ENCODE assay signal across 18 cellular contexts in genomic region chr9:8724284-8725018, GRCh38.
A peak's percentile ranks its signal among the peaks of the same experiment; 100 is the strongest.
DNase-seq lines count a peak whose midpoint lies in the region; ATAC-seq, FAIRE-seq and TF ChIP-seq lines count a peak whose summit lies in the region.
"Had no signal": no experiment of that assay in that cellular context is flagged by ENCODE, and none has a peak within 500 bp of the region (broad histone marks: within the 10 kb centered on the region; RNA-seq: fewer than 3 reads in every experiment).

No MANE protein-coding gene starts in this region.

- TF ChIP-seq CTCF in astrocyte (IDR thresholded peaks at IDR 0.05; ENCODE audit: insufficient read depth, low read depth, low read length) (no peak), mesothelial cell of epicardium (IDR thresholded peaks at IDR 0.05; ENCODE audit: unreplicated experiment) (no peak), thoracic aorta (IDR thresholded peaks at IDR 0.05) (no peak), Caco-2 (IDR thresholded peaks at IDR 0.05; ENCODE audit: insufficient read depth in 1 of 2, low read depth in 1 of 2, low read length in 1 of 2, severe bottlenecking in 1 of 2, unreplicated experiment in 1 of 2) (no peak)

- intact Hi-C loops in Caco-2 (cut with micrococcal nuclease; ENCODE audit: unreplicated experiment) = no loop called here

- H3K4me1 Mint-ChIP-seq in astrocyte (ENCODE audit: low read depth, unreplicated experiment) (peaks cover 27% of the 10 kb centered on the region), mesothelial cell of epicardium (peaks cover 13% of the 10 kb centered on the region), Caco-2 (ENCODE audit: low read depth, unreplicated experiment) (peaks cover 7% of the 10 kb centered on the region)

- ATAC-seq in thoracic aorta (ENCODE audit: insufficient number of reproducible peaks, low FRiP score, low read depth) (peak; percentile 22), GM21447 (IDR thresholded peaks at IDR 0.05; ENCODE audit: unreplicated experiment) (no peak), HG02642 (IDR thresholded peaks at IDR 0.05; ENCODE audit: poor library complexity, unreplicated experiment) (no peak)

- H3K79me2 ChIP-seq in astrocyte (ENCODE audit: insufficient read depth, low read length) = no peaks in the 10 kb centered on the region

- DNase-seq in NCI-H2227 treated with DMSO at 0.1 percent for 48 hours (lab: John Stamatoyannopoulos, UW) (peak; percentile 61), astrocyte (ENCODE audit: low read depth) (no peak), mesothelial cell of epicardium (ENCODE audit: low spot score in 2 of 2, unreplicated experiment in 2 of 2) (no peak), thoracic aorta (ENCODE audit: low spot score) (no peak), HuH-7 (ENCODE audit: low spot score) (no peak), Caco-2 (no peak)
- DNase-seq: ACHN, DMS79 treated with DMSO at 0.1 percent for 48 hours, KBM-7, NCI-H1105 treated with DMSO at 0.1 percent for 48 hours, NCI-H187 treated with DMSO at 0.1 percent for 48 hours, NCI-H748 treated with DMSO at 0.1 percent for 48 hours, Right ventricle myocardium superior had no signal

- H3K27me3 ChIP-seq in astrocyte (ENCODE audit: insufficient read depth, low read length) = no peaks in the 10 kb centered on the region
- no peaks in the 10 kb centered on the region for H3K27me3 ChIP-seq in thoracic aorta (replicated peaks; ENCODE audit: insufficient read depth)
- H3K27me3 ChIP-seq in Caco-2 (replicated peaks; ENCODE audit: control insufficient read depth, insufficient read depth, low read length) = no peaks in the 10 kb centered on the region

- no peaks in the 10 kb centered on the region for H4K20me1 ChIP-seq in astrocyte (ENCODE audit: insufficient read depth, low read length)

- POLR2A ChIA-PET in Caco-2 (lab: Charles Lee) = no interaction called here

- no peak for FAIRE-seq in astrocyte (lab: Jason Lieb, UNC)

- no peak overlapping the region for H2AFZ ChIP-seq in astrocyte (ENCODE audit: low read depth, low read length)

- H3K36me3 Mint-ChIP-seq in astrocyte (ENCODE audit: low read depth, unreplicated experiment) (no peaks in the 10 kb centered on the region), mesothelial cell of epicardium (no peaks in the 10 kb centered on the region), Caco-2 (ENCODE audit: insufficient read depth, unreplicated experiment) (no peaks in the 10 kb centered on the region)

- H3K9me3 Mint-ChIP-seq in astrocyte (ENCODE audit: unreplicated experiment) (no peaks in the 10 kb centered on the region), mesothelial cell of epicardium (no peaks in the 10 kb centered on the region), Caco-2 (ENCODE audit: unreplicated experiment) (no peaks in the 10 kb centered on the region)

- H3K27ac ChIP-seq in astrocyte (ENCODE audit: low read depth, low read length) (no peak overlapping the region), thoracic aorta (peak overlapping the region in 1 of 2 donors; percentile 30)
- H3K27ac ChIP-seq: C4-2B, SK-N-MC had no signal

- H3K9me3 ChIP-seq in astrocyte (ENCODE audit: insufficient read depth, low read depth, low read length) (no peaks in the 10 kb centered on the region), thoracic aorta (no peaks in the 10 kb centered on the region), Caco-2 (no peaks in the 10 kb centered on the region)
- H3K9me3 ChIP-seq: HAP-1 had no signal

- no peaks in the 10 kb centered on the region for H3K27me3 Mint-ChIP-seq in astrocyte (ENCODE audit: low read depth, unreplicated experiment)
- no peaks in the 10 kb centered on the region for H3K27me3 Mint-ChIP-seq in mesothelial cell of epicardium (ENCODE audit: low read depth)
- no peaks in the 10 kb centered on the region for H3K27me3 Mint-ChIP-seq in Caco-2 (ENCODE audit: insufficient read depth, unreplicated experiment)

- H3K4me2 ChIP-seq in astrocyte (ENCODE audit: low read length) = no peak overlapping the region

- H3K4me3 ChIP-seq in astrocyte (ENCODE audit: insufficient read depth, low read depth, low read length) (no peak overlapping the region), thoracic aorta (peak overlapping the region; percentile 53), Caco-2 (ENCODE audit: low read depth, low read length) (no peak overlapping the region)
- H3K4me3 ChIP-seq: HAP-1, SK-N-MC had no signal

- H3K4me3 Mint-ChIP-seq in astrocyte (ENCODE audit: unreplicated experiment) (no peak overlapping the region), mesothelial cell of epicardium (no peak overlapping the region), Caco-2 (ENCODE audit: unreplicated experiment) (no peak overlapping the region)

- no peaks in the 10 kb centered on the region for H3K4me1 ChIP-seq in astrocyte (ENCODE audit: insufficient read depth, low read length)
- peaks cover 0 to 11% of the 10 kb centered on the region in 2 donors for H3K4me1 ChIP-seq in thoracic aorta (ENCODE audit: control insufficient read depth in 1 of 2, low read depth in 2 of 2)
- H3K4me1 ChIP-seq in Caco-2 = no peaks in the 10 kb centered on the region

- H3K9ac ChIP-seq in astrocyte (ENCODE audit: low read length) = no peak overlapping the region

- peak overlapping the region; percentile 92 for H3K27ac Mint-ChIP-seq in astrocyte (ENCODE audit: unreplicated experiment)
- H3K27ac Mint-ChIP-seq in mesothelial cell of epicardium = peak overlapping the region; percentile 4
- H3K27ac Mint-ChIP-seq in Caco-2 (ENCODE audit: unreplicated experiment) = no peak overlapping the region

- H3K36me3 ChIP-seq in astrocyte (ENCODE audit: insufficient read depth, low read length) (no peaks in the 10 kb centered on the region), thoracic aorta (no peaks in the 10 kb centered on the region), Caco-2 (ENCODE audit: control insufficient read depth, insufficient read depth, low read length) (no peaks in the 10 kb centered on the region)
- H3K36me3 ChIP-seq: HAP-1 had no signal

- CTCF ChIA-PET in Caco-2 (lab: Charles Lee) = no interaction called here

- no TSS peak for BruUV-seq in Caco-2 (replicated peaks; lab: Mats Ljungman, UMichigan)
